Comparison of ENCODE assay signal across 20 cellular contexts in genomic region chr11:122363306-122363705, GRCh38.
DNase-seq lines count a peak whose midpoint lies in the region; TF ChIP-seq lines count a peak whose summit lies in the region.
"Had no signal": no experiment of that assay in that cellular context is flagged by ENCODE, and none has a peak within 500 bp of the region (broad histone marks: within the 10 kb centered on the region; RNA-seq: fewer than 3 reads in every experiment).

No MANE protein-coding gene starts in this region.

- no peaks in the 10 kb centered on the region for H3K9me3 ChIP-seq in neural progenitor cell (ENCODE audit: low read depth)
- H3K9me3 ChIP-seq: Caco-2 had no signal

- H3K4me1 ChIP-seq in neural progenitor cell = peaks cover 10% of the 10 kb centered on the region

- no peak for TF ChIP-seq CTCF in epithelial cell of proximal tubule (conservative IDR thresholded peaks at IDR 0.05; ENCODE audit: low read depth, low read length)
- TF ChIP-seq CTCF in neural progenitor cell (IDR thresholded peaks at IDR 0.05) = no peak

- H3K27ac Mint-ChIP-seq in neural progenitor cell = peak overlapping the region; percentile 40
- H3K27ac Mint-ChIP-seq: B cell; CD4-positive, CD25-positive, alpha-beta regulatory T cell had no signal

- peak; percentile 11 for DNase-seq in DMS53 (lab: John Stamatoyannopoulos, UW)
- DNase-seq in DMS53 treated with DMSO at 0.1 percent for 48 hours (lab: John Stamatoyannopoulos, UW; ENCODE audit: unreplicated experiment) = no peak
- peak; percentile 13 for DNase-seq in M059J (ENCODE audit: low read depth)
- peak; percentile 75 for DNase-seq in epithelial cell of proximal tubule (ENCODE audit: low read depth)
- DNase-seq in neural progenitor cell (ENCODE audit: low spot score) = no peak
- no peak for DNase-seq in NK-92 (lab: John Stamatoyannopoulos, UW; ENCODE audit: unreplicated experiment)
- no peak for DNase-seq in UCSD-AML1 (lab: John Stamatoyannopoulos, UW; ENCODE audit: unreplicated experiment)
- DNase-seq in cortex of kidney (lab: John Stamatoyannopoulos, UW) = no peak
- DNase-seq: Caco-2; CD4-positive, CD25-positive, alpha-beta regulatory T cell; DMS153; Kasumi-1; MM.1S; NCI-H1105 treated with DMSO at 0.1 percent for 48 hours; NCI-H1694; NCI-H2081 treated with DMSO at 0.1 percent for 48 hours; NCI-H510A treated with DMSO at 0.1 percent for 48 hours; NCI-H774 had no signal

- H3K4me2 ChIP-seq in neural progenitor cell = no peak overlapping the region

- H3K36me3 Mint-ChIP-seq in neural progenitor cell = peaks cover 28% of the 10 kb centered on the region
- H3K36me3 Mint-ChIP-seq: CD4-positive, CD25-positive, alpha-beta regulatory T cell had no signal

- H3K79me2 ChIP-seq in neural progenitor cell (ENCODE audit: low read depth) = no peaks in the 10 kb centered on the region

- peak overlapping the region; percentile 31 for H3K4me3 ChIP-seq in epithelial cell of proximal tubule (ENCODE audit: low read depth, low read length)
- no peak overlapping the region for H3K4me3 ChIP-seq in neural progenitor cell

- H3K27me3 ChIP-seq in neural progenitor cell = no peaks in the 10 kb centered on the region

- H3K36me3 ChIP-seq in neural progenitor cell = no peaks in the 10 kb centered on the region

- H3K4me1 Mint-ChIP-seq in neural progenitor cell = peaks cover 64% of the 10 kb centered on the region
- H3K4me1 Mint-ChIP-seq: B cell; CD4-positive, CD25-positive, alpha-beta regulatory T cell had no signal

- H3K4me3 Mint-ChIP-seq in neural progenitor cell = no peak overlapping the region
- H3K4me3 Mint-ChIP-seq: B cell; CD4-positive, CD25-positive, alpha-beta regulatory T cell had no signal

- H2AFZ ChIP-seq in neural progenitor cell (replicated peaks) = no peak overlapping the region

- peaks cover 16% of the 10 kb centered on the region for H3K9me3 Mint-ChIP-seq in neural progenitor cell

- no peak overlapping the region for H3K27ac ChIP-seq in neural progenitor cell
- H3K27ac ChIP-seq: 22Rv1 had no signal

- H4K20me1 ChIP-seq in neural progenitor cell (ENCODE audit: low read depth) = no peaks in the 10 kb centered on the region

- H3K9ac ChIP-seq in neural progenitor cell = no peak overlapping the region

- peaks cover 6% of the 10 kb centered on the region for H3K27me3 Mint-ChIP-seq in neural progenitor cell (ENCODE audit: insufficient read depth, low read depth)
- H3K27me3 Mint-ChIP-seq: CD4-positive, CD25-positive, alpha-beta regulatory T cell had no signal

- no peaks in the 10 kb centered on the region for H3F3A ChIP-seq in neural progenitor cell (ENCODE audit: low read depth)

Comparison
In these comparisons a context has a peak if more than half of its experiments do, and no peak if none do; other contexts are left out.
1. DNase-seq: peak in DMS53 (single experiment), M059J (single experiment) and epithelial cell of proximal tubule (single experiment); none in DMS53 treated with DMSO at 0.1 percent for 48 hours (single experiment), neural progenitor cell (single experiment), NK-92 (single experiment), UCSD-AML1 (single experiment) and cortex of kidney (single experiment).